ENCODE assay signal across 9 cellular contexts in genomic region chr20:50913976-50914375, GRCh38. TPM values are rescaled to one million over a fixed set of nuclear protein-coding genes. Genes with fewer than 3 reads are reported as not detected.
DNase-seq lines count a peak whose midpoint lies in the region; ATAC-seq, FAIRE-seq and TF ChIP-seq lines count a peak whose summit lies in the region.
"Had no signal": no experiment of that assay in that cellular context is flagged by ENCODE, and none has a peak within 500 bp of the region (broad histone marks: within the 10 kb centered on the region; RNA-seq: fewer than 3 reads in every experiment).

No MANE protein-coding gene starts in this region.

- no peaks in the 10 kb centered on the region for H3K27me3 ChIP-seq in heart right ventricle
- no peaks in the 10 kb centered on the region for H3K27me3 ChIP-seq in small intestine (ENCODE audit: control insufficient read depth in 2 of 2, insufficient read depth in 2 of 2, low read length in 2 of 2)

- H3K27ac ChIP-seq in heart right ventricle: no peak overlapping the region
- peak overlapping the region in 1 of 2 donors; percentile 11 for H3K27ac ChIP-seq in small intestine (ENCODE audit: low read depth in 1 of 2, low read length in 1 of 2)
- H3K27ac ChIP-seq in coronary artery: peak overlapping the region in 1 of 2 donors; percentile 8
- H3K27ac ChIP-seq: VCaP had no signal

- intact Hi-C loops in heart right ventricle (cut with DNase I): loop anchor here in 1 of 10 donors (10.0 kb wide), 1 partner anchor 119 kb away; the partner anchor contains the start of gene BCAS4
- intact Hi-C loops in Right ventricle myocardium inferior (cut with DNase I): no loop called here

- peaks cover 0 to 10% (median 0%) of the 10 kb centered on the region in 9 donors for H3K36me3 ChIP-seq in heart right ventricle
- H3K36me3 ChIP-seq in small intestine (ENCODE audit: control insufficient read depth in 2 of 2, insufficient read depth in 2 of 2, low read length in 2 of 2): peaks cover 0 to 2% of the 10 kb centered on the region in 2 donors

- ATAC-seq in heart right ventricle (peak in 5 of 8 donors; percentile 20 to 81 (median 44)), Right ventricle myocardium inferior (no peak)

- H3K9me3 Mint-ChIP-seq in type B pancreatic cell: no peaks in the 10 kb centered on the region

- peaks cover 63% of the 10 kb centered on the region for H3K4me1 Mint-ChIP-seq in type B pancreatic cell (ENCODE audit: unreplicated experiment)

- H3K4me3 ChIP-seq in heart right ventricle (no peak overlapping the region), fibroblast of mammary gland (ENCODE audit: control insufficient read depth, low read depth, low read length) (no peak overlapping the region), small intestine (ENCODE audit: low read depth in 1 of 2, low read length in 2 of 2) (no peak overlapping the region), coronary artery (no peak overlapping the region)

- H3K4me1 ChIP-seq in heart right ventricle: peaks cover 15 to 96% (median 74%) of the 10 kb centered on the region in 9 donors
- H3K4me1 ChIP-seq in small intestine (ENCODE audit: control insufficient read depth in 2 of 2, insufficient read depth in 1 of 2, low read depth in 1 of 2, low read length in 1 of 2): peaks cover 0 to 22% of the 10 kb centered on the region in 2 donors

- peak overlapping the region; percentile 13 for H3K27ac Mint-ChIP-seq in type B pancreatic cell

- H3K4me3 Mint-ChIP-seq in type B pancreatic cell: no peak overlapping the region

- DNase-seq in heart right ventricle (no peak), Right ventricle myocardium inferior (ENCODE audit: missing footprints) (no peak), RPMI7951 (ENCODE audit: low read depth) (peak; percentile 93), fibroblast of mammary gland (ENCODE audit: low read depth) (peak; percentile 88), type B pancreatic cell (ENCODE audit: extremely low spot score, unreplicated experiment) (no peak), epidermal melanocyte (ENCODE audit: insufficient read length, low spot score) (no peak), small intestine (no peak), coronary artery (ENCODE audit: low spot score) (no peak)

- no peaks in the 10 kb centered on the region for H3K27me3 Mint-ChIP-seq in type B pancreatic cell

- no peak for TF ChIP-seq CTCF in heart right ventricle (IDR thresholded peaks at IDR 0.05)
- no peak for TF ChIP-seq CTCF in fibroblast of mammary gland (conservative IDR thresholded peaks at IDR 0.05; ENCODE audit: control insufficient read depth, insufficient read depth, low read depth, low read length)
- no peak for TF ChIP-seq CTCF in type B pancreatic cell (conservative IDR thresholded peaks at IDR 0.05)
- TF ChIP-seq CTCF in coronary artery (IDR thresholded peaks at IDR 0.05): no peak

- no peaks in the 10 kb centered on the region for H3K9me3 ChIP-seq in heart right ventricle
- H3K9me3 ChIP-seq in small intestine (ENCODE audit: control insufficient read depth, low read depth): no peaks in the 10 kb centered on the region

- no peak for FAIRE-seq in small intestine (lab: Jason Lieb, UNC)

- H3K36me3 Mint-ChIP-seq in type B pancreatic cell: peaks cover 25% of the 10 kb centered on the region

RNA-seq across cellular contexts. Expression of gene ADNP, which starts 17.3 kb away (rescaled TPM):
- 10 to 100 TPM; 30.9 to 46.1 (median 38.6) TPM for total RNA-seq in heart right ventricle
- polyA plus RNA-seq in heart right ventricle: 10 to 100 TPM; 14.6 to 27.8 TPM
- total RNA-seq in Right ventricle myocardium inferior: 30.3 TPM
- total RNA-seq in RPMI7951 (2014; rRNA removed; shearing (Covaris generic)): 36.3 and 43.1 TPM in 2 replicates
- total RNA-seq in type B pancreatic cell (ENCODE audit: low replicate concordance): 81.7 and 103 TPM in 2 replicates
- polyA plus RNA-seq in small intestine: 10 to 100 TPM; 24.9 to 30.1 (median 27.7) TPM

RNA-seq across cellular contexts. Expression of gene DPM1, which starts 44.4 kb away (rescaled TPM):
- total RNA-seq in heart right ventricle (10 to 100 TPM; 35.4 to 52.8 (median 49.9) TPM), Right ventricle myocardium inferior (35.5 TPM), type B pancreatic cell (ENCODE audit: low replicate concordance) (36.2 and 40.8 TPM in 2 replicates)
- polyA plus RNA-seq in heart right ventricle (10 to 100 TPM; 29.4 to 44.6 TPM), small intestine (10 to 100 TPM; 43.6 to 66.2 (median 49.2) TPM)
- 188 and 215 TPM in 2 replicates for total RNA-seq in RPMI7951 (2014; rRNA removed; shearing (Covaris generic))

RNA-seq across cellular contexts. Expression of gene MOCS3, which starts 44.6 kb away (rescaled TPM):
- 1 to 10 TPM; 2.3 to 3.2 (median 2.6) TPM for total RNA-seq in heart right ventricle
- 1 to 10 TPM in 1 of 2 donors, under 1 TPM in 1; 0.95 to 1.7 TPM for polyA plus RNA-seq in heart right ventricle
- total RNA-seq in Right ventricle myocardium inferior: 2.3 TPM
- total RNA-seq in RPMI7951 (2014; rRNA removed; shearing (Covaris generic)): 10.1 and 12.1 TPM in 2 replicates
- total RNA-seq in type B pancreatic cell (ENCODE audit: low replicate concordance): 7.4 and 8.2 TPM in 2 replicates
- 1 to 10 TPM; 2.2 to 3.5 (median 2.2) TPM for polyA plus RNA-seq in small intestine

Comparison
In these comparisons a context has a peak if more than half of its experiments do, and no peak if none do; other contexts are left out.
1. DNase-seq: peak in RPMI7951 (single experiment) and fibroblast of mammary gland (single experiment); none in heart right ventricle (0 of 2), Right ventricle myocardium inferior (single experiment), type B pancreatic cell (single experiment), epidermal melanocyte (single experiment), small intestine (single experiment) and coronary artery (single experiment).